In the genomic region with DNA sequence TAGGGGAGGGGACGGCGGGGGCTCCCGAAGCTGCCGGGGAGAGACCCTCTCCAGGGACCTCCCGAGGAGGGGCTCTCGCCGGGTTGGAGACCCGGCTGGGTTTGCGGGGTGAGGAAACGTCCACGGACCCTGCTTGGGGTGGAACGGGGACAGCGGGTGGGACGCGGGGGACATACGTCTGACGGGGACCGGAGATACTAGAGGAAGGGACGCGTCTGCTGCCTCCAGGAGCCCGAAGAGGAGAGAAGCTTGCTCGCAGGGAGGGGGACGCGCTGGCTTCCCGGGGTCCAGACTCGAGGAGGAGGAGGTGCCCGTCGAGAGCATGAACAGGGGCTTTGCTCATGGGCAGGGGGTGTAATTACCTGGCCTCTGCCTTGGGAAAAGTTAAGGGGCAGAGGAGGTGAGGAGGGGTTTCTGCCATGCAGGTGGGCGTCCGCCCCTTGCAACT, we compare ENCODE assay signal across 8 cellular contexts. TPM values are rescaled to one million over a fixed set of nuclear protein-coding genes. Genes with fewer than 3 reads are reported as not detected.
DNase-seq lines count a peak whose midpoint lies in the region; ATAC-seq, FAIRE-seq and TF ChIP-seq lines count a peak whose summit lies in the region.

No MANE protein-coding gene starts in this region.

- intact Hi-C loops in colonic mucosa (cut with DNase I) = no loop called here

- H3K4me1 ChIP-seq in colonic mucosa (peaks cover 5% of the 10 kb centered on the region), muscle layer of colon (ENCODE audit: insufficient read depth, low read length) (peaks cover 19% of the 10 kb centered on the region)

- H3K27me3 ChIP-seq in colonic mucosa = no peaks in the 10 kb centered on the region
- H3K27me3 ChIP-seq in muscle layer of colon (ENCODE audit: control insufficient read depth in 1 of 2, insufficient read depth in 2 of 2, low read length in 2 of 2) = no peaks in the 10 kb centered on the region

- DNase-seq in OCI-M1 (lab: John Stamatoyannopoulos, UW) (peak; percentile 42), colonic mucosa (peak; percentile 32), HTR-8/SVneo (ENCODE audit: insufficient read length, low spot score) (no peak), hippocampal formation (lab: John Stamatoyannopoulos, UW) (no peak)

- no peak for FAIRE-seq in HTR-8/SVneo (lab: Jason Lieb, UNC)

- peak overlapping the region; percentile 58 to 86 for H3K9ac ChIP-seq in colonic mucosa (ENCODE audit: low read depth in 2 of 2, low read length in 2 of 2)
- H3K9ac ChIP-seq in muscle layer of colon (ENCODE audit: low read length) = peak overlapping the region; percentile 13

- TF ChIP-seq CTCF in C4-2B (conservative IDR thresholded peaks at IDR 0.05) = no peak
- TF ChIP-seq CTCF in colonic mucosa (IDR thresholded peaks at IDR 0.05) = no peak

- H3K27ac ChIP-seq in C4-2B = peak overlapping the region; percentile 79
- H3K27ac ChIP-seq in colonic mucosa = no peak overlapping the region
- peak overlapping the region; percentile 41 for H3K27ac ChIP-seq in muscle layer of colon (ENCODE audit: low read depth, low read length)

- H3K9me3 ChIP-seq in colonic mucosa (no peaks in the 10 kb centered on the region), muscle layer of colon (ENCODE audit: low read length) (no peaks in the 10 kb centered on the region)

- H3K4me3 ChIP-seq in colonic mucosa (peak overlapping the region; percentile 66), muscle layer of colon (ENCODE audit: low read depth in 1 of 2, low read length in 2 of 2) (peak overlapping the region; percentile 77 to 88)

- H3K36me3 ChIP-seq in colonic mucosa (no peaks in the 10 kb centered on the region), muscle layer of colon (ENCODE audit: insufficient read depth, low read length) (no peaks in the 10 kb centered on the region)

- ATAC-seq in GM19372 (IDR thresholded peaks at IDR 0.05; ENCODE audit: low read depth, unreplicated experiment) = peak; percentile 6
- no peak for ATAC-seq in GM21786 (IDR thresholded peaks at IDR 0.05; ENCODE audit: unreplicated experiment)

RNA-seq across cellular contexts. Expression of a gene that starts 0.6 kb away (rescaled TPM):
- 1 to 10 TPM in 1 of 2 donors, under 1 TPM in 1; 0.80 to 3.3 TPM for total RNA-seq in colonic mucosa

RNA-seq across cellular contexts. Expression of a gene that starts 19.5 kb away (rescaled TPM):
- 10 to 100 TPM; 28.9 to 43.8 TPM for total RNA-seq in colonic mucosa

RNA-seq across cellular contexts. Expression of a gene that starts 57.0 kb away (rescaled TPM):
- total RNA-seq in colonic mucosa = 100 to 1,000 TPM in 1 of 2 donors, 10 to 100 TPM in 1; 88.7 to 101 TPM

Comparison
In these comparisons a context has a peak if more than half of its experiments do, and no peak if none do; other contexts are left out.
1. DNase-seq: peak in OCI-M1 (single experiment) and colonic mucosa (single experiment); none in HTR-8/SVneo (single experiment) and hippocampal formation (0 of 2).